29 cellular contexts compared by ENCODE assay signal in genomic region chr1:58587667-58588066, GRCh38.
"Had no signal": no experiment of that assay in that cellular context is flagged by ENCODE, and none has a peak within 500 bp of the region (broad histone marks: within the 10 kb centered on the region; RNA-seq: fewer than 3 reads in every experiment).

No MANE protein-coding gene starts in this region.

- DNase-seq: colonic mucosa; cortex of kidney; dermis blood vessel endothelial cell; dorsolateral prefrontal cortex; effector CD4-positive, alpha-beta T cell; effector CD8-positive, alpha-beta T cell; effector memory CD4-positive, alpha-beta T cell; effector memory CD8-positive, alpha-beta T cell; endodermal cell; erythroblast; esophagus squamous epithelium; foreskin fibroblast; foreskin keratinocyte; foreskin melanocyte; gastrocnemius medialis; glutamatergic neuron; head of caudate nucleus; heart left ventricle; heart right ventricle had no signal

- H3K4me3 Mint-ChIP-seq: dendritic cell treated with granulocyte-macrophage colony-stimulating factor and Interleukin-4, amounts not matched to agents 40 ng/mL and 50 ng/mL, for 4 days; effector memory CD8-positive, alpha-beta T cell; endodermal cell had no signal

- H3K4me1 ChIP-seq: colonic mucosa had no signal

- H3K9me3 Mint-ChIP-seq: dendritic cell treated with granulocyte-macrophage colony-stimulating factor and Interleukin-4, amounts not matched to agents 40 ng/mL and 50 ng/mL, for 4 days; effector memory CD8-positive, alpha-beta T cell; endodermal cell had no signal

- H3K4me1 Mint-ChIP-seq: endodermal cell had no signal

- H3K9me3 ChIP-seq: colonic mucosa, esophagus muscularis mucosa, esophagus squamous epithelium, gastrocnemius medialis, gastroesophageal sphincter, heart left ventricle, heart right ventricle had no signal

- H3K27ac Mint-ChIP-seq: dendritic cell treated with granulocyte-macrophage colony-stimulating factor and Interleukin-4, amounts not matched to agents 40 ng/mL and 50 ng/mL, for 4 days; effector memory CD8-positive, alpha-beta T cell; endodermal cell had no signal

- FAIRE-seq: colon, endometrium, endothelial cell of umbilical vein, frontal cortex had no signal

- H3K27ac ChIP-seq: colonic mucosa, coronary artery, dorsolateral prefrontal cortex, epithelial cell of prostate, esophagus muscularis mucosa, foreskin keratinocyte, gastrocnemius medialis, gastroesophageal sphincter, heart left ventricle, heart right ventricle had no signal

- H3K36me3 ChIP-seq: colonic mucosa, esophagus muscularis mucosa, esophagus squamous epithelium, gastrocnemius medialis, gastroesophageal sphincter, heart left ventricle, heart right ventricle had no signal

- H3K27me3 ChIP-seq: colonic mucosa, dorsolateral prefrontal cortex, esophagus muscularis mucosa, esophagus squamous epithelium, foreskin keratinocyte, gastrocnemius medialis, gastroesophageal sphincter, heart right ventricle had no signal

- H3K4me3 ChIP-seq: colonic mucosa, coronary artery, dorsolateral prefrontal cortex, esophagus muscularis mucosa, esophagus squamous epithelium, gastrocnemius medialis, gastroesophageal sphincter, heart left ventricle, heart right ventricle had no signal

- ATAC-seq: effector memory CD8-positive, alpha-beta T cell; esophagus mucosa; foreskin keratinocyte; gastrocnemius medialis; gastroesophageal sphincter; heart left ventricle; heart right ventricle had no signal
